In the genomic region with DNA sequence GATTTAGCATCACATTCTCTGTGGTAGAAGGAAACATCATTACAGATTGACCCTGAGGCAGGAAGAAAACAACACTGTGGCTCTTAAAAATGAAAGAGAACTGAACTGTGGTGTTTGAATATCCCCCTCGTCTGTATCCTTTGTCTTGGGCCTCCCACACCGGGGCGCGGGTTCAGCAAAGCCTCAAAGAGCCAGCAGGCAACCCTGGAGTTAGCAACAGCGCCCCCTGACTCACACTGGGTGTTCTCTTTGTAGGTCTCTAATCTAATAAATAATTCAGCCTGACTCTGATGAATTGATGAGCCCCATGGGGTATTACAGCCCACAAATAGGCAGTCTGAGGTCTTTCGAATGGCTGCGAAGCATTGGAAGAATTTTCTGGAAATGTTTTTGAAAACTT, we compare ENCODE assay signal across 1 cellular context.
TF ChIP-seq lines count a peak whose summit lies in the region.

No MANE protein-coding gene starts in this region.

TF ChIP-seq in GM12878, 131 proteins besides CTCF, POLR2A, EP300 and RAD21 (continued from another document):
- TF ChIP-seq, protein P1, sequence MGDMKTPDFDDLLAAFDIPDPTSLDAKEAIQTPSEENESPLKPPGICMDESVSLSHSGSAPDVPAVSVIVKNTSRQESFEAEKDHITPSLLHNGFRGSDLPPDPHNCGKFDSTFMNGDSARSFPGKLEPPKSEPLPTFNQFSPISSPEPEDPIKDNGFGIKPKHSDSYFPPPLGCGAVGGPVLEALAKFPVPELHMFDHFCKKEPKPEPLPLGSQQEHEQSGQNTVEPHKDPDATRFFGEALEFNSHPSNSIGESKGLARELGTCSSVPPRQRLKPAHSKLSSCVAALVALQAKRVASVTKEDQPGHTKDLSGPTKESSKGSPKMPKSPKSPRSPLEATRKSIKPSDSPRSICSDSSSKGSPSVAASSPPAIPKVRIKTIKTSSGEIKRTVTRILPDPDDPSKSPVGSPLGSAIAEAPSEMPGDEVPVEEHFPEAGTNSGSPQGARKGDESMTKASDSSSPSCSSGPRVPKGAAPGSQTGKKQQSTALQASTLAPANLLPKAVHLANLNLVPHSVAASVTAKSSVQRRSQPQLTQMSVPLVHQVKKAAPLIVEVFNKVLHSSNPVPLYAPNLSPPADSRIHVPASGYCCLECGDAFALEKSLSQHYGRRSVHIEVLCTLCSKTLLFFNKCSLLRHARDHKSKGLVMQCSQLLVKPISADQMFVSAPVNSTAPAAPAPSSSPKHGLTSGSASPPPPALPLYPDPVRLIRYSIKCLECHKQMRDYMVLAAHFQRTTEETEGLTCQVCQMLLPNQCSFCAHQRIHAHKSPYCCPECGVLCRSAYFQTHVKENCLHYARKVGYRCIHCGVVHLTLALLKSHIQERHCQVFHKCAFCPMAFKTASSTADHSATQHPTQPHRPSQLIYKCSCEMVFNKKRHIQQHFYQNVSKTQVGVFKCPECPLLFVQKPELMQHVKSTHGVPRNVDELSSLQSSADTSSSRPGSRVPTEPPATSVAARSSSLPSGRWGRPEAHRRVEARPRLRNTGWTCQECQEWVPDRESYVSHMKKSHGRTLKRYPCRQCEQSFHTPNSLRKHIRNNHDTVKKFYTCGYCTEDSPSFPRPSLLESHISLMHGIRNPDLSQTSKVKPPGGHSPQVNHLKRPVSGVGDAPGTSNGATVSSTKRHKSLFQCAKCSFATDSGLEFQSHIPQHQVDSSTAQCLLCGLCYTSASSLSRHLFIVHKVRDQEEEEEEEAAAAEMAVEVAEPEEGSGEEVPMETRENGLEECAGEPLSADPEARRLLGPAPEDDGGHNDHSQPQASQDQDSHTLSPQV (IDR thresholded peaks at IDR 0.05), result no peak
- TF ChIP-seq, protein P2, sequence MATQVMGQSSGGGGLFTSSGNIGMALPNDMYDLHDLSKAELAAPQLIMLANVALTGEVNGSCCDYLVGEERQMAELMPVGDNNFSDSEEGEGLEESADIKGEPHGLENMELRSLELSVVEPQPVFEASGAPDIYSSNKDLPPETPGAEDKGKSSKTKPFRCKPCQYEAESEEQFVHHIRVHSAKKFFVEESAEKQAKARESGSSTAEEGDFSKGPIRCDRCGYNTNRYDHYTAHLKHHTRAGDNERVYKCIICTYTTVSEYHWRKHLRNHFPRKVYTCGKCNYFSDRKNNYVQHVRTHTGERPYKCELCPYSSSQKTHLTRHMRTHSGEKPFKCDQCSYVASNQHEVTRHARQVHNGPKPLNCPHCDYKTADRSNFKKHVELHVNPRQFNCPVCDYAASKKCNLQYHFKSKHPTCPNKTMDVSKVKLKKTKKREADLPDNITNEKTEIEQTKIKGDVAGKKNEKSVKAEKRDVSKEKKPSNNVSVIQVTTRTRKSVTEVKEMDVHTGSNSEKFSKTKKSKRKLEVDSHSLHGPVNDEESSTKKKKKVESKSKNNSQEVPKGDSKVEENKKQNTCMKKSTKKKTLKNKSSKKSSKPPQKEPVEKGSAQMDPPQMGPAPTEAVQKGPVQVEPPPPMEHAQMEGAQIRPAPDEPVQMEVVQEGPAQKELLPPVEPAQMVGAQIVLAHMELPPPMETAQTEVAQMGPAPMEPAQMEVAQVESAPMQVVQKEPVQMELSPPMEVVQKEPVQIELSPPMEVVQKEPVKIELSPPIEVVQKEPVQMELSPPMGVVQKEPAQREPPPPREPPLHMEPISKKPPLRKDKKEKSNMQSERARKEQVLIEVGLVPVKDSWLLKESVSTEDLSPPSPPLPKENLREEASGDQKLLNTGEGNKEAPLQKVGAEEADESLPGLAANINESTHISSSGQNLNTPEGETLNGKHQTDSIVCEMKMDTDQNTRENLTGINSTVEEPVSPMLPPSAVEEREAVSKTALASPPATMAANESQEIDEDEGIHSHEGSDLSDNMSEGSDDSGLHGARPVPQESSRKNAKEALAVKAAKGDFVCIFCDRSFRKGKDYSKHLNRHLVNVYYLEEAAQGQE (IDR thresholded peaks at IDR 0.05; ENCODE audit: low read depth, low read length), result no peak
- TF ChIP-seq, protein P3, sequence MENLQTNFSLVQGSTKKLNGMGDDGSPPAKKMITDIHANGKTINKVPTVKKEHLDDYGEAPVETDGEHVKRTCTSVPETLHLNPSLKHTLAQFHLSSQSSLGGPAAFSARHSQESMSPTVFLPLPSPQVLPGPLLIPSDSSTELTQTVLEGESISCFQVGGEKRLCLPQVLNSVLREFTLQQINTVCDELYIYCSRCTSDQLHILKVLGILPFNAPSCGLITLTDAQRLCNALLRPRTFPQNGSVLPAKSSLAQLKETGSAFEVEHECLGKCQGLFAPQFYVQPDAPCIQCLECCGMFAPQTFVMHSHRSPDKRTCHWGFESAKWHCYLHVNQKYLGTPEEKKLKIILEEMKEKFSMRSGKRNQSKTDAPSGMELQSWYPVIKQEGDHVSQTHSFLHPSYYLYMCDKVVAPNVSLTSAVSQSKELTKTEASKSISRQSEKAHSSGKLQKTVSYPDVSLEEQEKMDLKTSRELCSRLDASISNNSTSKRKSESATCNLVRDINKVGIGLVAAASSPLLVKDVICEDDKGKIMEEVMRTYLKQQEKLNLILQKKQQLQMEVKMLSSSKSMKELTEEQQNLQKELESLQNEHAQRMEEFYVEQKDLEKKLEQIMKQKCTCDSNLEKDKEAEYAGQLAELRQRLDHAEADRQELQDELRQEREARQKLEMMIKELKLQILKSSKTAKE (IDR thresholded peaks at IDR 0.05; ENCODE audit: low read depth, poor library complexity, severe bottlenecking), result no peak
- TF ChIP-seq, protein P4, sequence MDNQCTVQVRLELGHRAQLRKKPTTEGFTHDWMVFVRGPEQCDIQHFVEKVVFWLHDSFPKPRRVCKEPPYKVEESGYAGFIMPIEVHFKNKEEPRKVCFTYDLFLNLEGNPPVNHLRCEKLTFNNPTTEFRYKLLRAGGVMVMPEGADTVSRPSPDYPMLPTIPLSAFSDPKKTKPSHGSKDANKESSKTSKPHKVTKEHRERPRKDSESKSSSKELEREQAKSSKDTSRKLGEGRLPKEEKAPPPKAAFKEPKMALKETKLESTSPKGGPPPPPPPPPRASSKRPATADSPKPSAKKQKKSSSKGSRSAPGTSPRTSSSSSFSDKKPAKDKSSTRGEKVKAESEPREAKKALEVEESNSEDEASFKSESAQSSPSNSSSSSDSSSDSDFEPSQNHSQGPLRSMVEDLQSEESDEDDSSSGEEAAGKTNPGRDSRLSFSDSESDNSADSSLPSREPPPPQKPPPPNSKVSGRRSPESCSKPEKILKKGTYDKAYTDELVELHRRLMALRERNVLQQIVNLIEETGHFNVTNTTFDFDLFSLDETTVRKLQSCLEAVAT (IDR thresholded peaks at IDR 0.05), result no peak
- TF ChIP-seq SUZ12 (IDR thresholded peaks at IDR 0.05; ENCODE audit: unreplicated experiment) (no peak), RCOR1 (conservative IDR thresholded peaks at IDR 0.05; ENCODE audit: low read depth, low read length) (no peak), SMARCA5 (IDR thresholded peaks at IDR 0.05) (no peak)
- TF ChIP-seq, protein P5, sequence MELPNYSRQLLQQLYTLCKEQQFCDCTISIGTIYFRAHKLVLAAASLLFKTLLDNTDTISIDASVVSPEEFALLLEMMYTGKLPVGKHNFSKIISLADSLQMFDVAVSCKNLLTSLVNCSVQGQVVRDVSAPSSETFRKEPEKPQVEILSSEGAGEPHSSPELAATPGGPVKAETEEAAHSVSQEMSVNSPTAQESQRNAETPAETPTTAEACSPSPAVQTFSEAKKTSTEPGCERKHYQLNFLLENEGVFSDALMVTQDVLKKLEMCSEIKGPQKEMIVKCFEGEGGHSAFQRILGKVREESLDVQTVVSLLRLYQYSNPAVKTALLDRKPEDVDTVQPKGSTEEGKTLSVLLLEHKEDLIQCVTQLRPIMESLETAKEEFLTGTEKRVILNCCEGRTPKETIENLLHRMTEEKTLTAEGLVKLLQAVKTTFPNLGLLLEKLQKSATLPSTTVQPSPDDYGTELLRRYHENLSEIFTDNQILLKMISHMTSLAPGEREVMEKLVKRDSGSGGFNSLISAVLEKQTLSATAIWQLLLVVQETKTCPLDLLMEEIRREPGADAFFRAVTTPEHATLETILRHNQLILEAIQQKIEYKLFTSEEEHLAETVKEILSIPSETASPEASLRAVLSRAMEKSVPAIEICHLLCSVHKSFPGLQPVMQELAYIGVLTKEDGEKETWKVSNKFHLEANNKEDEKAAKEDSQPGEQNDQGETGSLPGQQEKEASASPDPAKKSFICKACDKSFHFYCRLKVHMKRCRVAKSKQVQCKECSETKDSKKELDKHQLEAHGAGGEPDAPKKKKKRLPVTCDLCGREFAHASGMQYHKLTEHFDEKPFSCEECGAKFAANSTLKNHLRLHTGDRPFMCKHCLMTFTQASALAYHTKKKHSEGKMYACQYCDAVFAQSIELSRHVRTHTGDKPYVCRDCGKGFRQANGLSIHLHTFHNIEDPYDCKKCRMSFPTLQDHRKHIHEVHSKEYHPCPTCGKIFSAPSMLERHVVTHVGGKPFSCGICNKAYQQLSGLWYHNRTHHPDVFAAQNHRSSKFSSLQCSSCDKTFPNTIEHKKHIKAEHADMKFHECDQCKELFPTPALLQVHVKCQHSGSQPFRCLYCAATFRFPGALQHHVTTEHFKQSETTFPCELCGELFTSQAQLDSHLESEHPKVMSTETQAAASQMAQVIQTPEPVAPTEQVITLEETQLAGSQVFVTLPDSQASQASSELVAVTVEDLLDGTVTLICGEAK (IDR thresholded peaks at IDR 0.05; ENCODE audit: borderline replicate concordance), result no peak
